Comparison of ENCODE assay signal across 1 cellular context in genomic region chr4:57199267-57199666, GRCh38.
A peak's percentile ranks its signal among the peaks of the same experiment; 100 is the strongest.
TF ChIP-seq lines count a peak whose summit lies in the region.

No MANE protein-coding gene starts in this region.

TF ChIP-seq in K562, 482 proteins besides CTCF, POLR2A, EP300 and RAD21:
- TF ChIP-seq REST (CRISPR knock-in tag; IDR thresholded peaks at IDR 0.05; ENCODE audit: low read depth) = no peak
- TF ChIP-seq TFE3 (CRISPR knock-in tag; IDR thresholded peaks at IDR 0.05) = peak; percentile 59; the same call in 1 of the 2 replicates
